8 cellular contexts compared by ENCODE assay signal in the genomic region with DNA sequence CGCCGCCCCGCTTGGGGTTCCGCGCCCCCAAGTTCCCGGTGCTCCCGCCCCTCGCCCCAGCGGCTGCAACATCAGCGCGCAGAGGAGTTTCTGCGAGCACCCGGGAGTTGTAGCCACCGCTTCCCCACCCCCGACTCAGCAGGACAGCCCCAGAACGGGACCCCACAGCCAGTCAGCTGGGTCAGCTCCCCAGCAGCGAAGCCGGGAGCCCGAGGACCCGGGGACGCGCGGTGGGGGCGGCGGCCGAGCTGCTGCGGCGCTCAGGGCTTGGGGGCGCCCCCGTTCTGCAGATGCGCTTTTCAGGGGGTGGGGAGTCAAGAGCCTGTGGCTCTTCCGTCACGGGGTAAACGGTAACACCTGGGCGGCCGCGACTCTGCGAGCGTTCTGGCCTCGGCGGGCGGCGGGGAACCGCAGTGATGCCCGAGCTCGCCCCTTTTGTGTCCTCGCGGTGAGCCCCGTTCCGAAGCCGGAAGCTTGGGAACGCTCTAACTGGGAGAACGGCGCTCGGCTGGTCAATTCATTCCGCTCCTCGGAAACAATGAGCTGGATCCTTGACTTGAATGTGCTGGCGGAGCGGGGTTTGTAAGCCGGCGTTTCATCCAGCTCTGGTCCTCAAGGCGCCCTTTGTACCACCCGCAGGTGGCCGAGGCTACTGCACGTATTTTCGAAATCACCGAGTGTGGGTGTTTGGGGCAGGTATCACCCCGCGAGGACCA.
DNase-seq lines count a peak whose midpoint lies in the region; ATAC-seq lines count a peak whose summit lies in the region.

No MANE protein-coding gene starts in this region.

- DNase-seq in AG20443 (ENCODE audit: low spot score) (peak; percentile 79), NCI-H524 (lab: John Stamatoyannopoulos, UW) (peak; percentile 78 to 88), epithelial cell of prostate (ENCODE audit: low read depth, low spot score) (peak; percentile 54)
- peak; percentile 81 for DNase-seq in activated CD8-positive, alpha-beta memory T cell treated with anti-CD3 and anti-CD28 coated beads, Interleukin-2, amount 50 U/mL, for 48 hours

- peak overlapping the region; percentile 99 for H3K27ac Mint-ChIP-seq in stimulated activated memory B cell treated with anti-CD40 and anti-IgM and Interleukin-4, amounts not matched to agents 10 μg/mL and 1 μg/mL and 100 μg/mL, for 72 hours

- no peaks in the 10 kb centered on the region for H3K9me3 ChIP-seq in mucosa of stomach (ENCODE audit: control insufficient read depth, low read length)

- H3K27ac ChIP-seq in epithelial cell of prostate = peak overlapping the region; percentile 74

- H3K4me3 ChIP-seq in mucosa of stomach (ENCODE audit: low read length) = peak overlapping the region; percentile 58

- H3K36me3 Mint-ChIP-seq in stimulated activated memory B cell treated with anti-CD40 and anti-IgM and Interleukin-4, amounts not matched to agents 10 μg/mL and 1 μg/mL and 100 μg/mL, for 72 hours = no peaks in the 10 kb centered on the region

- H3K27me3 Mint-ChIP-seq in stimulated activated memory B cell treated with anti-CD40 and anti-IgM and Interleukin-4, amounts not matched to agents 10 μg/mL and 1 μg/mL and 100 μg/mL, for 72 hours = no peaks in the 10 kb centered on the region

- no peaks in the 10 kb centered on the region for H3K4me1 ChIP-seq in mucosa of stomach (ENCODE audit: control insufficient read depth, insufficient read depth, low read length)

- H3K9me3 Mint-ChIP-seq in stimulated activated memory B cell treated with anti-CD40 and anti-IgM and Interleukin-4, amounts not matched to agents 10 μg/mL and 1 μg/mL and 100 μg/mL, for 72 hours = no peaks in the 10 kb centered on the region

- ATAC-seq in GM18907 (IDR thresholded peaks at IDR 0.05; ENCODE audit: unreplicated experiment) (peak; percentile 75), HG03139 (IDR thresholded peaks at IDR 0.05; ENCODE audit: unreplicated experiment) (peak; percentile 52)
- ATAC-seq in stimulated activated memory B cell treated with anti-CD40 and anti-IgM and Interleukin-4, amounts not matched to agents 10 μg/mL and 1 μg/mL and 100 μg/mL, for 72 hours = peak; percentile 91

- peak overlapping the region; percentile 99 for H3K4me3 Mint-ChIP-seq in stimulated activated memory B cell treated with anti-CD40 and anti-IgM and Interleukin-4, amounts not matched to agents 10 μg/mL and 1 μg/mL and 100 μg/mL, for 72 hours

- peak overlapping the region; percentile 67 for H3K9ac ChIP-seq in mucosa of stomach (ENCODE audit: low read length)

- H3K36me3 ChIP-seq in mucosa of stomach (ENCODE audit: control insufficient read depth, insufficient read depth, low read length) = no peaks in the 10 kb centered on the region

- peaks cover 54% of the 10 kb centered on the region for H3K4me1 Mint-ChIP-seq in stimulated activated memory B cell treated with anti-CD40 and anti-IgM and Interleukin-4, amounts not matched to agents 10 μg/mL and 1 μg/mL and 100 μg/mL, for 72 hours

- H3K27me3 ChIP-seq in mucosa of stomach (ENCODE audit: control insufficient read depth, insufficient read depth, low read length) = no peaks in the 10 kb centered on the region

Comparison
In these comparisons a context has a peak if more than half of its experiments do, and no peak if none do; other contexts are left out.
1. Peak in every context shown above with its lines: DNase-seq, ATAC-seq, H3K4me3 ChIP-seq and H3K27ac ChIP-seq.